ENCODE assay signal across 8 cellular contexts in the genomic region with DNA sequence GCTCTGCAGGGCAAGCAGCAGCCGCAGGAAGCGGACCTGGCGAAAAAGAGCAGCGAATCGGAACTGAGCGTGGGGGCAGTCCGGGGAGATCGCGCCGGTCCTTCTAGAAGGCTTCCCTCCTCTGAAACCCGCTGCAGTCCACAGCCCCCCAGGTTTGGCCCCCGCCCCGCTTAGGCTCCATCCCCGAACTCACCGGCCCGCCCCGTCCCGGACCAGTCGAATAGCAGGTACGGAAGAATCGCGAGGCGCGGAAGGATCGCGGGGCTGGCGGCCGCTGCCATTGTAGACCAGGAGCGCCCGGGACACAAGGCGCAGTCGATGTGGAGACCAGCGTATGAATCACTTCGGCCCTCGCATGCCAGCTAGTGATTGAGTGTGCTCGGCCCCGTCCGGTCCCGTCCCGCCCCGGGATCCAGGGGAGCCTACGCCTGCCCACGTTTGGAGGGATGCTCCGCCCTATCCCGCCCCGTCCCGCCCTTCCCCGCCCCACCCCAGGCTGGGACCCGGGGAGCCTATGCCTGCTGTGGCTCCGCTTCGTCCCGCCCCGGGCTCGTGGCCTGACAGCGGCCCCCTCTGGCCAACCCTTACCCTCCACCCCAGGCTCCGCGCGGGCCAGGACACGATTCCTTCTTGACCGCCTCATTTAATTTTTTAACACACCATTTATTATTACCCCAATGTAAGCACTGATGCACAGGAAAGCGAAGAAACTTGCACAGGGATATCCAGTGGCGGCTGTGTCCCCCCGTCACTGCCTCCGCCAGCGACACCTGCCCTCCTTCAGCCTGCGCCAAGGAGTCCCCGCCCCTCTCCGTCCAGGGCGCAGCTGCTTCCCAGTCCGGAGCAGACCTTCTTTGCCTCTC. TPM values are rescaled to one million over a fixed set of nuclear protein-coding genes. Genes with fewer than 3 reads are reported as not detected.
A peak's percentile ranks its signal among the peaks of the same experiment; 100 is the strongest.
DNase-seq lines count a peak whose midpoint lies in the region; ATAC-seq and TF ChIP-seq lines count a peak whose summit lies in the region.

A gene (minus strand): TSS at position 336 of the 863 bp plus-strand sequence. CDS start 55 bp downstream, at position 281.

- H3K9me3 Mint-ChIP-seq in neural crest cell, result no peaks in the 10 kb centered on the region

- H3K4me3 Mint-ChIP-seq in neural crest cell, result peak within 1 kb of the TSS; percentile 95

- H3K4me1 Mint-ChIP-seq in neural crest cell, result peaks cover 29% of the 10 kb centered on the region

- DNase-seq in AG09319 (ENCODE audit: extremely low read depth, low read depth) (peak; percentile 85), RPMI8226 (peak; percentile 84), activated gamma-delta T cell (lab: John Stamatoyannopoulos, UW) (peak; percentile 50), fibroblast of villous mesenchyme (ENCODE audit: low read depth) (peak; percentile 90), neural crest cell (ENCODE audit: low read depth, low spot score) (peak; percentile 82)
- peak; percentile 83 for DNase-seq in stimulated activated naive CD8-positive, alpha-beta T cell treated with anti-CD3 and anti-CD28 coated beads, Interleukin-15, Interleukin-2, amounts not matched to agents 100 U/mL and 50 U/mL, for 24 hours

- H3K4me3 ChIP-seq in fibroblast of villous mesenchyme (ENCODE audit: low read depth, low read length), result peak within 1 kb of the TSS; percentile 72

- ATAC-seq in GM19043 (IDR thresholded peaks at IDR 0.05; ENCODE audit: low read depth, unreplicated experiment), result peak; percentile 74
- peak; percentile 73 for ATAC-seq in HG03565 (IDR thresholded peaks at IDR 0.05; ENCODE audit: unreplicated experiment)
- peak; percentile 91 for ATAC-seq in stimulated activated naive CD8-positive, alpha-beta T cell treated with anti-CD3 and anti-CD28 coated beads, Interleukin-15, Interleukin-2, amounts not matched to agents 100 U/mL and 50 U/mL, for 24 hours

- peaks cover 20% of the 10 kb centered on the region for H3K36me3 Mint-ChIP-seq in neural crest cell (ENCODE audit: low read depth)

- H3K27ac Mint-ChIP-seq in neural crest cell (ENCODE audit: unreplicated experiment), result peak within 1 kb of the TSS; percentile 75

- TF ChIP-seq CTCF in AG09319 (IDR thresholded peaks at IDR 0.05; ENCODE audit: low read depth, low read length) (peak; percentile 62), fibroblast of villous mesenchyme (IDR thresholded peaks at IDR 0.05; ENCODE audit: insufficient read depth, low read depth, low read length) (peak; percentile 57), neural crest cell (conservative IDR thresholded peaks at IDR 0.05) (peak; percentile 67)

- no peaks in the 10 kb centered on the region for H3K27me3 Mint-ChIP-seq in neural crest cell (ENCODE audit: low read depth)

RNA-seq across cellular contexts. Expression of the gene that starts here (rescaled TPM):
- total RNA-seq in fibroblast of villous mesenchyme, result 14.2 and 17.3 TPM in 2 replicates
- total RNA-seq in neural crest cell, result 16.4 and 17.5 TPM in 2 replicates

Comparison
In these comparisons a context has a peak if more than half of its experiments do, and no peak if none do; other contexts are left out.
1. Peak in every context shown above with its lines: DNase-seq, ATAC-seq and H3K4me3 ChIP-seq.